ENCODE assay signal across 7 cellular contexts in genomic region chr17:16491131-16491702, GRCh38. TPM values are rescaled to one million over a fixed set of nuclear protein-coding genes. Genes with fewer than 3 reads are reported as not detected.
DNase-seq lines count a peak whose midpoint lies in the region; ATAC-seq and TF ChIP-seq lines count a peak whose summit lies in the region.

No MANE protein-coding gene starts in this region.

- no peaks in the 10 kb centered on the region for H4K20me1 ChIP-seq in fibroblast of lung (ENCODE audit: control insufficient read depth, extremely low read depth, insufficient read depth, low read length)

- peak overlapping the region; percentile 78 for H3K4me2 ChIP-seq in fibroblast of lung (ENCODE audit: extremely low read depth, insufficient read depth, low read length)

- peaks cover 28% of the 10 kb centered on the region for H3K27me3 ChIP-seq in fibroblast of lung (ENCODE audit: control insufficient read depth, insufficient read depth, low read length)
- peaks cover 0 to 7% (median 0%) of the 10 kb centered on the region in 3 donors for H3K27me3 ChIP-seq in psoas muscle (ENCODE audit: insufficient read depth in 3 of 3, low read length in 2 of 3)

- no peaks in the 10 kb centered on the region for H3K36me3 Mint-ChIP-seq in T-helper 17 cell (ENCODE audit: low read depth)

- H3K27ac ChIP-seq in HEK293 (ENCODE audit: extremely low read depth, low read depth, low read length) (peak overlapping the region; percentile 22; the same call in 1 of the 2 replicates), fibroblast of lung (ENCODE audit: insufficient read depth, low read length) (no peak overlapping the region), psoas muscle (no peak overlapping the region)

- peaks cover 13% of the 10 kb centered on the region for H3K4me1 ChIP-seq in HEK293 (ENCODE audit: control insufficient read depth, insufficient read depth, low read length)
- peaks cover 6% of the 10 kb centered on the region for H3K4me1 ChIP-seq in fibroblast of lung (ENCODE audit: control insufficient read depth, extremely low read depth, insufficient read depth, low read length)
- H3K4me1 ChIP-seq in psoas muscle = peaks cover 13% of the 10 kb centered on the region

- H3K79me2 ChIP-seq in fibroblast of lung (ENCODE audit: control insufficient read depth, insufficient read depth, low read length) = no peaks in the 10 kb centered on the region

- peak overlapping the region; percentile 76 for H3K4me3 Mint-ChIP-seq in T-helper 17 cell

- CTCF ChIA-PET in HEK293 (lab: Yijun Ruan, JAX) = interaction anchor here (0.6 to 3.3 kb wide), 2 partner anchors 38 to 72 kb away, joined by 8 to 18 read pairs; no protein-coding TSS in a partner anchor

- H3K9ac ChIP-seq in fibroblast of lung (ENCODE audit: insufficient read depth, low read length) = no peak overlapping the region

- 11 to 21% (median 13%) methylated on average over 18 to 28 of the region's 28 CpGs for WGBS in psoas muscle, 3 donors

- DNase-seq in T-helper 17 cell = peak in 1 of 3 donors; percentile 17
- DNase-seq in fibroblast of lung (ENCODE audit: low read depth in 2 of 2) = no peak
- peak in 1 of 2 donors; percentile 52 for DNase-seq in psoas muscle
- DNase-seq in mucosa of gallbladder (ENCODE audit: low spot score) = no peak
- no peak for DNase-seq in SKM-1 treated with dmso at 0.1 percent for 144 hours (lab: John Stamatoyannopoulos, UW; ENCODE audit: unreplicated experiment)

- intact Hi-C loops in psoas muscle (cut with DNase I) = no loop called here

- peaks cover 13% of the 10 kb centered on the region for H3K4me1 Mint-ChIP-seq in T-helper 17 cell

- no peak for TF ChIP-seq CTCF in HEK293 (tag by site-specific recombination; IDR thresholded peaks at IDR 0.05)
- TF ChIP-seq CTCF in fibroblast of lung (conservative IDR thresholded peaks at IDR 0.05 in 1 of 2, IDR thresholded peaks at IDR 0.05 in 1 of 2; ENCODE audit: low read depth in 1 of 2, low read length in 2 of 2) = no peak
- TF ChIP-seq CTCF in psoas muscle (IDR thresholded peaks at IDR 0.05) = no peak

- ATAC-seq in T-helper 17 cell (peak; percentile 29), psoas muscle (no peak), GM21360 (IDR thresholded peaks at IDR 0.05; ENCODE audit: unreplicated experiment) (no peak)

- no peaks in the 10 kb centered on the region for H3K9me3 ChIP-seq in HEK293 (ENCODE audit: control insufficient read depth, insufficient read depth, low read depth, low read length)
- no peaks in the 10 kb centered on the region for H3K9me3 ChIP-seq in T-helper 17 cell (ENCODE audit: control insufficient read depth, low read length, poor library complexity, severe bottlenecking)
- H3K9me3 ChIP-seq in fibroblast of lung (ENCODE audit: control insufficient read depth, insufficient read depth, low read depth, low read length) = no peaks in the 10 kb centered on the region
- no peaks in the 10 kb centered on the region for H3K9me3 ChIP-seq in psoas muscle

- POLR2A ChIA-PET in HEK293 (lab: Yijun Ruan, JAX) = interaction anchor here (2.8 kb wide), 1 partner anchor 25 kb away, joined by 8 read pairs; no protein-coding TSS in a partner anchor

- no peaks in the 10 kb centered on the region for H3K27me3 Mint-ChIP-seq in T-helper 17 cell

- no peak overlapping the region for H3K27ac Mint-ChIP-seq in T-helper 17 cell

- H3K4me3 ChIP-seq in HEK293 (ENCODE audit: low read depth, low read length) (peak overlapping the region; percentile 50), fibroblast of lung (replicated peaks in 1 of 4; ENCODE audit: control extremely low read depth in 1 of 4, insufficient read depth in 1 of 4, low read depth in 3 of 4, low read length in 4 of 4) (peak overlapping the region; percentile 31 to 56 (median 48)), psoas muscle (peak overlapping the region; percentile 68)

- H3K36me3 ChIP-seq in HEK293 (ENCODE audit: control insufficient read depth in 2 of 2, insufficient read depth in 1 of 2, low read length in 2 of 2) = no peaks in the 10 kb centered on the region
- H3K36me3 ChIP-seq in fibroblast of lung (ENCODE audit: control insufficient read depth, insufficient read depth, low read length) = no peaks in the 10 kb centered on the region
- H3K36me3 ChIP-seq in psoas muscle (ENCODE audit: insufficient read depth in 1 of 2, low read depth in 1 of 2) = no peaks in the 10 kb centered on the region

- H2AFZ ChIP-seq in fibroblast of lung (ENCODE audit: low read length) = no peak overlapping the region

TF ChIP-seq in HEK293, 187 proteins besides CTCF, POLR2A, EP300 and RAD21 (continues in another document):
- TF ChIP-seq SP7 (tag by site-specific recombination; IDR thresholded peaks at IDR 0.05) (peak; percentile 37; the same call in 1 of the 2 replicates), SCRT1 (tag by site-specific recombination; IDR thresholded peaks at IDR 0.05; ENCODE audit: borderline replicate concordance) (peak; percentile 68; the same call in 1 of the 2 replicates), ZNF785 (tag by site-specific recombination; IDR thresholded peaks at IDR 0.05) (no peak), ZNF585B (tag by site-specific recombination; IDR thresholded peaks at IDR 0.05) (no peak), ZNF692 (tag by site-specific recombination; IDR thresholded peaks at IDR 0.05) (no peak), OVOL3 (tag by site-specific recombination; IDR thresholded peaks at IDR 0.05) (no peak), HIC1 (tag by site-specific recombination; IDR thresholded peaks at IDR 0.05) (peak; percentile 53; the same call in 1 of the 2 replicates), ZNF335 (tag by site-specific recombination; conservative IDR thresholded peaks at IDR 0.05) (peak; percentile 97), GLIS2 (tag by site-specific recombination; IDR thresholded peaks at IDR 0.05) (peak; percentile 62)
- TF ChIP-seq, protein P1, sequence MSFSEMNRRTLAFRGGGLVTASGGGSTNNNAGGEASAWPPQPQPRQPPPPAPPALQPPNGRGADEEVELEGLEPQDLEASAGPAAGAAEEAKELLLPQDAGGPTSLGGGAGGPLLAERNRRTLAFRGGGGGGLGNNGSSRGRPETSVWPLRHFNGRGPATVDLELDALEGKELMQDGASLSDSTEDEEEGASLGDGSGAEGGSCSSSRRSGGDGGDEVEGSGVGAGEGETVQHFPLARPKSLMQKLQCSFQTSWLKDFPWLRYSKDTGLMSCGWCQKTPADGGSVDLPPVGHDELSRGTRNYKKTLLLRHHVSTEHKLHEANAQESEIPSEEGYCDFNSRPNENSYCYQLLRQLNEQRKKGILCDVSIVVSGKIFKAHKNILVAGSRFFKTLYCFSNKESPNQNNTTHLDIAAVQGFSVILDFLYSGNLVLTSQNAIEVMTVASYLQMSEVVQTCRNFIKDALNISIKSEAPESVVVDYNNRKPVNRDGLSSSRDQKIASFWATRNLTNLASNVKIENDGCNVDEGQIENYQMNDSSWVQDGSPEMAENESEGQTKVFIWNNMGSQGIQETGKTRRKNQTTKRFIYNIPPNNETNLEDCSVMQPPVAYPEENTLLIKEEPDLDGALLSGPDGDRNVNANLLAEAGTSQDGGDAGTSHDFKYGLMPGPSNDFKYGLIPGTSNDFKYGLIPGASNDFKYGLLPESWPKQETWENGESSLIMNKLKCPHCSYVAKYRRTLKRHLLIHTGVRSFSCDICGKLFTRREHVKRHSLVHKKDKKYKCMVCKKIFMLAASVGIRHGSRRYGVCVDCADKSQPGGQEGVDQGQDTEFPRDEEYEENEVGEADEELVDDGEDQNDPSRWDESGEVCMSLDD (tag by site-specific recombination; IDR thresholded peaks at IDR 0.05) = no peak
- TF ChIP-seq, protein P2, sequence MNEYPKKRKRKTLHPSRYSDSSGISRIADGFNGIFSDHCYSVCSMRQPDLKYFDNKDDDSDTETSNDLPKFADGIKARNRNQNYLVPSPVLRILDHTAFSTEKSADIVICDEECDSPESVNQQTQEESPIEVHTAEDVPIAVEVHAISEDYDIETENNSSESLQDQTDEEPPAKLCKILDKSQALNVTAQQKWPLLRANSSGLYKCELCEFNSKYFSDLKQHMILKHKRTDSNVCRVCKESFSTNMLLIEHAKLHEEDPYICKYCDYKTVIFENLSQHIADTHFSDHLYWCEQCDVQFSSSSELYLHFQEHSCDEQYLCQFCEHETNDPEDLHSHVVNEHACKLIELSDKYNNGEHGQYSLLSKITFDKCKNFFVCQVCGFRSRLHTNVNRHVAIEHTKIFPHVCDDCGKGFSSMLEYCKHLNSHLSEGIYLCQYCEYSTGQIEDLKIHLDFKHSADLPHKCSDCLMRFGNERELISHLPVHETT (tag by site-specific recombination; IDR thresholded peaks at IDR 0.05) = no peak

RNA-seq across cellular contexts. Expression of gene LRRC75A, which starts 0.8 kb away (rescaled TPM):
- total RNA-seq in T-helper 17 cell (1 to 10 TPM; 3.1 to 5.0 TPM), fibroblast of lung (2.1 and 3.1 TPM in 2 replicates), psoas muscle (under 1 TPM; 0.20 to 0.41 (median 0.29) TPM), mucosa of gallbladder (7.0 TPM)
- polyA plus RNA-seq in fibroblast of lung (0.64 and 1.7 TPM in 2 replicates), psoas muscle (under 1 TPM; 0.23 to 0.69 (median 0.43) TPM)
- polyA plus RNA-seq in fibroblast of lung (2012) = 1.4 and 2.4 TPM in 2 replicates
- polyA minus RNA-seq in fibroblast of lung (ENCODE audit: low replicate concordance) = 0.82 and 1.7 TPM in 2 replicates
